ENCODE assay signal across 8 cellular contexts in the genomic region with DNA sequence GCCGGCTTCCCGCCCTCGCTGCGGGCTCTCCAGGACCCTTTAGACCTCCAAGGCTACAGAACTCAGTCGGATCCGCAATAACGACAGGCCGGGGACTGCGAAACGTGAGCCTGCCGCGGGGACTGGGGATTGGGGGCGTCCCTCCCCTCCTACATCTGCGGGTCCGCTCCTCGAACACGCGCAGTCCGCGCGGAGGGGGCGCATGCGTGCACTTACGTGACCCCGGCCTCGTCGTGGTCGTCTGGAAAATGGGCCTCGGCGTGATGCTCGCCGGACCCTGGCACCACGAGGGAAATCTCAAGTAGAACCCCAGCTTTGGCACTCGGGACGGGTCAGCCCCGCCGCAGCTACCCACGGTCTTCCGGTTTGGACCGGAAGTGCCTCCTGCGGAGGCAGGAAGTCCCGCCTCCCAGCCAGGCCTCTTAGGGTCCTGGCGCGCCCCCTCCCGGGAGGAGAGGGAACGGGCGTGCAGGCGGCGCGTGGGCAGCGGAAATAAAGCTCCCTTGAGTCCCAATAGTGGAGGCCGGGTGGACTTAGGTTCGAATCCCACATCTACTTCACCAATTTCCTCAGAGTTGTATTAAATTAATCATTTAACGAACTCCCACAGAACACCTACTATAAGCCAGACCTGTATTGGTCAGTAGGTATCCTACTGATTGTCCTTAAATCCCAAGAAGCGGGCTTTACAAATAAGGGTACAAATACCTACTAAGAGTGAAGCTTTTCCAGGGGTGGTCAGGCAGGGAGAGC. TPM values are rescaled to one million over a fixed set of nuclear protein-coding genes. Genes with fewer than 3 reads are reported as not detected.
A peak's percentile ranks its signal among the peaks of the same experiment; 100 is the strongest.
DNase-seq lines count a peak whose midpoint lies in the region; ATAC-seq, FAIRE-seq and TF ChIP-seq lines count a peak whose summit lies in the region.

A gene with protein sequence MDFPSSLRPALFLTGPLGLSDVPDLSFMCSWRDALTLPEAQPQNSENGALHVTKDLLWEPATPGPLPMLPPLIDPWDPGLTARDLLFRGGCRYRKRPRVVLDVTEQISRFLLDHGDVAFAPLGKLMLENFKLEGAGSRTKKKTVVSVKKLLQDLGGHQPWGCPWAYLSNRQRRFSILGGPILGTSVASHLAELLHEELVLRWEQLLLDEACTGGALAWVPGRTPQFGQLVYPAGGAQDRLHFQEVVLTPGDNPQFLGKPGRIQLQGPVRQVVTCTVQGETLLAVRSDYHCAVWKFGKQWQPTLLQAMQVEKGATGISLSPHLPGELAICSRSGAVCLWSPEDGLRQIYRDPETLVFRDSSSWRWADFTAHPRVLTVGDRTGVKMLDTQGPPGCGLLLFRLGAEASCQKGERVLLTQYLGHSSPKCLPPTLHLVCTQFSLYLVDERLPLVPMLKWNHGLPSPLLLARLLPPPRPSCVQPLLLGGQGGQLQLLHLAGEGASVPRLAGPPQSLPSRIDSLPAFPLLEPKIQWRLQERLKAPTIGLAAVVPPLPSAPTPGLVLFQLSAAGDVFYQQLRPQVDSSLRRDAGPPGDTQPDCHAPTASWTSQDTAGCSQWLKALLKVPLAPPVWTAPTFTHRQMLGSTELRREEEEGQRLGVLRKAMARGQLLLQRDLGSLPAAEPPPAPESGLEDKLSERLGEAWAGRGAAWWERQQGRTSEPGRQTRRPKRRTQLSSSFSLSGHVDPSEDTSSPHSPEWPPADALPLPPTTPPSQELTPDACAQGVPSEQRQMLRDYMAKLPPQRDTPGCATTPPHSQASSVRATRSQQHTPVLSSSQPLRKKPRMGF (minus strand): TSS at position 373 of the 753 bp plus-strand sequence. CDS start 2,069 bp downstream, outside the sequence.

- peak within 1 kb of the TSS; percentile 90 for H3K4me3 Mint-ChIP-seq in activated naive CD8-positive, alpha-beta T cell treated with anti-CD3 and anti-CD28 coated beads, Interleukin-2, amount 10 ng/mL, durations not matched to agents 7 days and 5 days

- DNase-seq in GM12864 (ENCODE audit: low read depth) (peak; percentile 79), NCI-H1105 (lab: John Stamatoyannopoulos, UW) (peak; percentile 76), Right ventricle myocardium inferior (ENCODE audit: missing footprints) (peak; percentile 96), pancreas (peak; percentile 85 to 96 (median 92)), tibial artery (peak; percentile 93 to 95)
- peak; percentile 95 for DNase-seq in activated naive CD8-positive, alpha-beta T cell treated with anti-CD3 and anti-CD28 coated beads, Interleukin-2, amount 10 ng/mL, durations not matched to agents 7 days and 5 days

- intact Hi-C loops in Right ventricle myocardium inferior (cut with DNase I) (loop anchor here (2.0 to 5.0 kb wide), 4 partner anchors 70 to 298 kb away; partner anchors contain the start of gene MBTPS1), pancreas (cut with DNase I) (loop anchor here in 1 of 3 donors (10.0 kb wide), 1 partner anchor 102 kb away; no protein-coding TSS in a partner anchor), tibial artery (cut with DNase I; ENCODE audit: low total_unique reads) (loop anchor here (10.0 kb wide), 3 partner anchors 102 to 222 kb away; partner anchors contain the start of gene NECAB2)

- H3K27ac ChIP-seq in SU-DHL-6 (ENCODE audit: low read depth, low read length) (peak within 1 kb of the TSS; percentile 48; the same call in 1 of the 2 replicates), pancreas (peak within 1 kb of the TSS in 2 of 4 donors; percentile 22 to 41), tibial artery (peak within 1 kb of the TSS; percentile 76 to 90)

- H3K36me3 ChIP-seq in SU-DHL-6 (ENCODE audit: low read length) (no peaks in the 10 kb centered on the region), pancreas (peaks cover 0 to 10% (median 6%) of the 10 kb centered on the region in 3 donors), tibial artery (peaks cover 10 to 32% (median 25%) of the 10 kb centered on the region in 3 donors)

- peaks cover 4 to 16% (median 12%) of the 10 kb centered on the region in 3 donors for H3K4me1 ChIP-seq in pancreas
- peaks cover 0 to 22% (median 10%) of the 10 kb centered on the region in 4 donors for H3K4me1 ChIP-seq in tibial artery

- H3K36me3 Mint-ChIP-seq in activated naive CD8-positive, alpha-beta T cell treated with anti-CD3 and anti-CD28 coated beads, Interleukin-2, amount 10 ng/mL, durations not matched to agents 7 days and 5 days = no peaks in the 10 kb centered on the region

- no peaks in the 10 kb centered on the region for H3F3A ChIP-seq in SU-DHL-6 (ENCODE audit: insufficient read depth)

- peak within 1 kb of the TSS; percentile 64 for H3K4me2 ChIP-seq in SU-DHL-6 (ENCODE audit: low read depth, low read length, poor library complexity, severe bottlenecking)

- H3K27me3 ChIP-seq in SU-DHL-6 (ENCODE audit: low read length) (no peaks in the 10 kb centered on the region), pancreas (no peaks in the 10 kb centered on the region), tibial artery (no peaks in the 10 kb centered on the region)

- H3K27me3 Mint-ChIP-seq in activated naive CD8-positive, alpha-beta T cell treated with anti-CD3 and anti-CD28 coated beads, Interleukin-2, amount 10 ng/mL, durations not matched to agents 7 days and 5 days = no peaks in the 10 kb centered on the region

- POLR2A ChIA-PET in activated naive CD8-positive, alpha-beta T cell treated with anti-CD3 and anti-CD28 coated beads, Interleukin-2, amount 10 ng/mL, durations not matched to agents 7 days and 5 days (lab: Charles Lee) = interaction anchor here (1.0 to 1.6 kb wide), 5 partner anchors 70 to 328 kb away, joined by 3 to 9 read pairs (median 4); partner anchors contain the start of gene MBTPS1

- no peaks in the 10 kb centered on the region for H3K9me2 ChIP-seq in SU-DHL-6 (replicated peaks; ENCODE audit: insufficient read depth, low read length)

- peak; percentile 89 for TF ChIP-seq CTCF in GM12864 (IDR thresholded peaks at IDR 0.05; ENCODE audit: low read depth, low read length, missing control alignments)
- TF ChIP-seq CTCF in SU-DHL-6 (IDR thresholded peaks at IDR 0.05; ENCODE audit: insufficient read depth, low read length, poor library complexity, severe bottlenecking) = peak; percentile 90
- TF ChIP-seq CTCF in pancreas (IDR thresholded peaks at IDR 0.05) = peak; percentile 84 to 97 (median 90)
- TF ChIP-seq CTCF in tibial artery (IDR thresholded peaks at IDR 0.05) = peak; percentile 96 to 98

- no peak for FAIRE-seq in pancreas (lab: Jason Lieb, UNC)

- no peaks in the 10 kb centered on the region for H4K20me1 ChIP-seq in SU-DHL-6 (ENCODE audit: low read depth, low read length)

- H3K79me2 ChIP-seq in SU-DHL-6 (ENCODE audit: insufficient read depth, low read length) = peaks cover 25% of the 10 kb centered on the region

- H3K4me3 ChIP-seq in GM12864 (ENCODE audit: low read depth, low read length) (peak within 1 kb of the TSS; percentile 79), SU-DHL-6 (ENCODE audit: insufficient read depth, low read length, poor library complexity, severe bottlenecking) (peak within 1 kb of the TSS; percentile 98), pancreas (peak within 1 kb of the TSS; percentile 57 to 99 (median 92)), tibial artery (peak within 1 kb of the TSS; percentile 92 to 94)

- peak within 1 kb of the TSS; percentile 90 for H3K27ac Mint-ChIP-seq in activated naive CD8-positive, alpha-beta T cell treated with anti-CD3 and anti-CD28 coated beads, Interleukin-2, amount 10 ng/mL, durations not matched to agents 7 days and 5 days

- ATAC-seq in HG02623 (IDR thresholded peaks at IDR 0.05; ENCODE audit: unreplicated experiment) (peak; percentile 98), Right ventricle myocardium inferior (peak; percentile 96), pancreas (peak; percentile 98 to 99 (median 99))
- peak; percentile 85 for ATAC-seq in activated naive CD8-positive, alpha-beta T cell treated with anti-CD3 and anti-CD28 coated beads, Interleukin-2, amount 10 ng/mL, durations not matched to agents 7 days and 5 days (ENCODE audit: low read depth)

- H3K9me3 ChIP-seq in SU-DHL-6 (ENCODE audit: insufficient read depth, low read length) (no peaks in the 10 kb centered on the region), pancreas (no peaks in the 10 kb centered on the region), tibial artery (no peaks in the 10 kb centered on the region)

- H3K9ac ChIP-seq in SU-DHL-6 (ENCODE audit: low read length) = peak within 1 kb of the TSS; percentile 98

- 2 to 3% methylated on average over 48 to 55 of the region's 55 CpGs for whole genome bisulfite sequencing in pancreas, 2 donors

- peaks cover 11% of the 10 kb centered on the region for H3K4me1 Mint-ChIP-seq in activated naive CD8-positive, alpha-beta T cell treated with anti-CD3 and anti-CD28 coated beads, Interleukin-2, amount 10 ng/mL, durations not matched to agents 7 days and 5 days

- H3K9me3 Mint-ChIP-seq in activated naive CD8-positive, alpha-beta T cell treated with anti-CD3 and anti-CD28 coated beads, Interleukin-2, amount 10 ng/mL, durations not matched to agents 7 days and 5 days = no peaks in the 10 kb centered on the region

- H2AFZ ChIP-seq in SU-DHL-6 (ENCODE audit: low read depth, low read length, severe bottlenecking) = peak within 1 kb of the TSS; percentile 96

RNA-seq across cellular contexts. Expression of the gene that starts here (rescaled TPM):
- total RNA-seq in activated naive CD8-positive, alpha-beta T cell treated with anti-CD3 and anti-CD28 coated beads, Interleukin-2, amount 10 ng/mL, durations not matched to agents 7 days and 5 days = 10 to 100 TPM; 69.6 to 70.8 TPM
- total RNA-seq in Right ventricle myocardium inferior = 26.5 TPM
- total RNA-seq in pancreas = 10 to 100 TPM; 14.9 to 38.1 (median 20.1) TPM
- 100 to 1,000 TPM in 1 of 2 donors, 10 to 100 TPM in 1; 95.3 to 130 TPM for polyA plus RNA-seq in pancreas
